Comparison of ENCODE assay signal across 8 cellular contexts in the genomic region with DNA sequence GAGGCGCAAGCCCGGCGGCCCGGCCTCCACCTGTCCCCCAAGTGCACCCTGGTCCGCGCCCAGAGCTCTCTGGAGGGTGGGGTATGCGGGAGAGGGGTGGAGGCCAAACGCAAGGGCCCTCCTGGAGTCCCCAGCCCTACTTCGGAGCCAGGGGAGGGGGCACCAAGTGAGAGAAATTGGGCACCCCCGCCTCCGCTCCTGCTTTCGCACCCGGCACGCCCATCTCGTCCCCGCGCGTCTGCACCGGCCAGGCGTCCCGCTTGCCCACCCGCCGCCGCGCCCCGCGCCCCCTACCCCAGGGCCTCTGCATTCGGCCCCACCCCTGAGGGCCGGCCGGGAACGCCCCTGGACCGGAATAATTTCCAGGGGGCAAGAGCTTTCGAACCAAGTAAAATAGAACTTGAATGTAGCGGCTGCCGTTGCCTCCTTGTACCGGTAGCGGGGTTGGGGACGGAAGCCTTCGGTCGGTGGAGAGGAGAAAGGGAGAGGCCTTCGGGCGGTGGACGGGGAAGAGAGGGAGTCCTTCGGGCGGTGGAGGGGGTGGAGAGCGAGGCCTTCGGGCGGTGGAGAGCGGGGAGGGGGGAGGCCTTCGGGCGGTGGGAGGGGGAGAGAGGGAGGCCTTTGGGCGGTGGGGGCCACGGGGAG. TPM values are rescaled to one million over a fixed set of nuclear protein-coding genes. Genes with fewer than 3 reads are reported as not detected.
A peak's percentile ranks its signal among the peaks of the same experiment; 100 is the strongest.
DNase-seq lines count a peak whose midpoint lies in the region; ATAC-seq and TF ChIP-seq lines count a peak whose summit lies in the region.

No MANE protein-coding gene starts in this region.

- H3K4me1 Mint-ChIP-seq in CD8-positive, alpha-beta memory T cell = peaks cover 2 to 32% (median 14%) of the 10 kb centered on the region in 3 donors

- in situ Hi-C loops in astrocyte of the cerebellum (cut with HindIII; ENCODE audit: low sequenced_read_pairs) = no loop called here

- H3K9ac ChIP-seq in NT2/D1 (ENCODE audit: insufficient read length, low read depth) = peak overlapping the region; percentile 99

- no peak for TF ChIP-seq CTCF in astrocyte of the cerebellum (IDR thresholded peaks at IDR 0.05; ENCODE audit: low read depth, low read length, missing control alignments)

- H3K36me3 Mint-ChIP-seq in CD8-positive, alpha-beta memory T cell = peaks cover 0 to 5% (median 0%) of the 10 kb centered on the region in 3 donors

- POLR2A ChIA-PET in CD8-positive, alpha-beta memory T cell (lab: Charles Lee) = interaction anchor here (0.5 to 0.6 kb wide), 3 partner anchors 24 to 221 kb away, joined by 3 to 6 read pairs (median 5); no protein-coding TSS in a partner anchor

- DNase-seq in CD8-positive, alpha-beta memory T cell = peak in 1 of 5 donors; percentile 22
- DNase-seq in H7 = peak; percentile 96
- peak; percentile 52 for DNase-seq in NT2/D1 (ENCODE audit: low read depth, low spot score)
- DNase-seq in astrocyte of the cerebellum (ENCODE audit: low read depth) = no peak
- peak; percentile 60 for DNase-seq in iPS-NIHi11 (ENCODE audit: low spot score)
- peak; percentile 55 for DNase-seq in stimulated activated CD4-positive, alpha-beta T cell treated with anti-CD3 and anti-CD28 coated beads, Interleukin-1b, Interleukin-23, amount 100 ng/mL, for 48 hours

- peaks cover 4% of the 10 kb centered on the region for H3K27me3 ChIP-seq in CD8-positive, alpha-beta memory T cell (ENCODE audit: insufficient read depth, low read length, poor library complexity, severe bottlenecking)
- H3K27me3 ChIP-seq in H7 (ENCODE audit: control insufficient read depth, insufficient read depth, low read length) = peaks cover 5% of the 10 kb centered on the region
- H3K27me3 ChIP-seq in NT2/D1 (ENCODE audit: insufficient read depth, insufficient read length) = no peaks in the 10 kb centered on the region

- peak overlapping the region in 1 of 8 donors; percentile 88 for H3K27ac Mint-ChIP-seq in CD8-positive, alpha-beta memory T cell

- peak overlapping the region; percentile 88 for H3K4me3 ChIP-seq in CD8-positive, alpha-beta memory T cell (ENCODE audit: low read length)
- H3K4me3 ChIP-seq in H7 (ENCODE audit: insufficient read depth, low read depth, low read length) = peak overlapping the region; percentile 70
- H3K4me3 ChIP-seq in NT2/D1 (ENCODE audit: insufficient read length, low read depth) = peak overlapping the region; percentile 95
- H3K4me3 ChIP-seq in astrocyte of the cerebellum (ENCODE audit: low read depth, low read length) = peak overlapping the region; percentile 70

- no peaks in the 10 kb centered on the region for H3K9me3 ChIP-seq in CD8-positive, alpha-beta memory T cell (ENCODE audit: low read length)
- H3K9me3 ChIP-seq in NT2/D1 (ENCODE audit: insufficient read depth, low read length) = no peaks in the 10 kb centered on the region; the same call in 1 of the 2 replicates

- ATAC-seq in GM21737 (IDR thresholded peaks at IDR 0.05; ENCODE audit: unreplicated experiment) (no peak), GM18867 (IDR thresholded peaks at IDR 0.05; ENCODE audit: unreplicated experiment) (no peak)

- peaks cover 0 to 3% (median 0%) of the 10 kb centered on the region in 5 donors for H3K9me3 Mint-ChIP-seq in CD8-positive, alpha-beta memory T cell

- peak overlapping the region; percentile 87 to 98 (median 90) for H3K4me3 Mint-ChIP-seq in CD8-positive, alpha-beta memory T cell

- no peaks in the 10 kb centered on the region for H3K36me3 ChIP-seq in CD8-positive, alpha-beta memory T cell (ENCODE audit: insufficient read depth, low read length)
- H3K36me3 ChIP-seq in H7 (replicated peaks; ENCODE audit: control insufficient read depth, insufficient read depth, low read length) (peaks cover 5% of the 10 kb centered on the region), NT2/D1 (ENCODE audit: insufficient read depth, insufficient read length, low read length) (peaks cover 33% of the 10 kb centered on the region)

- H3K27ac ChIP-seq in CD8-positive, alpha-beta memory T cell (ENCODE audit: low read depth, low read length) = peak overlapping the region; percentile 81

- CTCF ChIA-PET in CD8-positive, alpha-beta memory T cell (lab: Charles Lee) = interaction anchor here (0.9 to 1.1 kb wide), 3 partner anchors 51 to 238 kb away, joined by 3 to 4 read pairs (median 3); a partner anchor contains a TSS

- peaks cover 10 to 26% of the 10 kb centered on the region in 2 donors for H3K27me3 Mint-ChIP-seq in CD8-positive, alpha-beta memory T cell

- peaks cover 18% of the 10 kb centered on the region for H3K4me1 ChIP-seq in CD8-positive, alpha-beta memory T cell (ENCODE audit: insufficient read depth, low read length)
- H3K4me1 ChIP-seq in NT2/D1 (ENCODE audit: insufficient read depth, insufficient read length) = peaks cover 38% of the 10 kb centered on the region

RNA-seq across cellular contexts. Expression of a gene that starts 0.7 kb away (rescaled TPM):
- total RNA-seq in CD8-positive, alpha-beta memory T cell = 100 to 1,000 TPM; 108 to 110 TPM
- polyA plus RNA-seq in CD8-positive, alpha-beta memory T cell = 100.0 TPM
- 68.2 and 75.5 TPM in 2 replicates for total RNA-seq in H7 (2014; rRNA removed; shearing (Covaris generic))

RNA-seq across cellular contexts. Expression of a gene that starts 3.6 kb away (rescaled TPM):
- total RNA-seq in CD8-positive, alpha-beta memory T cell = 10 to 100 TPM; 12.2 to 12.9 TPM
- not detected for polyA plus RNA-seq in CD8-positive, alpha-beta memory T cell
- total RNA-seq in H7 (2014; rRNA removed; shearing (Covaris generic)) = 1.2 and 3.0 TPM in 2 replicates

RNA-seq across cellular contexts. Expression of a gene that starts 6.2 kb away (rescaled TPM):
- total RNA-seq in CD8-positive, alpha-beta memory T cell = 1 to 10 TPM; 3.2 TPM
- 0.39 TPM for polyA plus RNA-seq in CD8-positive, alpha-beta memory T cell
- 0.14 and 0.52 TPM in 2 replicates for total RNA-seq in H7 (2014; rRNA removed; shearing (Covaris generic))

RNA-seq across cellular contexts. Expression of a gene that starts 17.6 kb away (rescaled TPM):
- 100 to 1,000 TPM; 354 to 356 TPM for total RNA-seq in CD8-positive, alpha-beta memory T cell
- polyA plus RNA-seq in CD8-positive, alpha-beta memory T cell = 476 TPM
- total RNA-seq in H7 (2014; rRNA removed; shearing (Covaris generic)) = 213 and 240 TPM in 2 replicates

RNA-seq across cellular contexts. Expression of a gene that starts 37.8 kb away (rescaled TPM):
- 10 to 100 TPM; 53.2 to 60.5 TPM for total RNA-seq in CD8-positive, alpha-beta memory T cell
- 23.1 TPM for polyA plus RNA-seq in CD8-positive, alpha-beta memory T cell
- 40.9 and 48.6 TPM in 2 replicates for total RNA-seq in H7 (2014; rRNA removed; shearing (Covaris generic))
